Comparison of ENCODE assay signal across 18 cellular contexts in genomic region chr14:71056168-71056567, GRCh38.
DNase-seq lines count a peak whose midpoint lies in the region; ATAC-seq and TF ChIP-seq lines count a peak whose summit lies in the region.
"Had no signal": no experiment of that assay in that cellular context is flagged by ENCODE, and none has a peak within 500 bp of the region (broad histone marks: within the 10 kb centered on the region; RNA-seq: fewer than 3 reads in every experiment).

No MANE protein-coding gene starts in this region.

- in situ Hi-C loops in GM23248 (cut with MboI) = no loop called here

- peaks cover 17% of the 10 kb centered on the region for H3F3A ChIP-seq in GM23248 (ENCODE audit: insufficient read depth)

- H3K4me2 ChIP-seq in GM23248 (ENCODE audit: unreplicated experiment) = no peak overlapping the region
- H3K4me2 ChIP-seq: BLaER1 treated with 17β-estradiol and CSF1 and Interleukin-3, amounts not matched to agents 10 nM and 100 nM had no signal

- H3K79me2 ChIP-seq in GM23248 (ENCODE audit: insufficient read depth) = no peaks in the 10 kb centered on the region

- no peak overlapping the region for H3K4me3 ChIP-seq in GM23248
- H3K4me3 ChIP-seq: BLaER1 treated with 17β-estradiol and CSF1 and Interleukin-3, amounts not matched to agents 10 nM and 100 nM had no signal

- no peaks in the 10 kb centered on the region for H4K20me1 ChIP-seq in GM23248 (ENCODE audit: insufficient read depth)

- H3K36me3 Mint-ChIP-seq in HFFc6 (ENCODE audit: low read depth) (peaks cover 39% of the 10 kb centered on the region), T-helper 17 cell (ENCODE audit: low read depth) (peaks cover 9% of the 10 kb centered on the region)

- H3K9me2 ChIP-seq in GM23248 (ENCODE audit: insufficient read depth) = no peaks in the 10 kb centered on the region

- no peak overlapping the region for H3K27ac Mint-ChIP-seq in HFFc6
- H3K27ac Mint-ChIP-seq in T-helper 17 cell = peak overlapping the region; percentile 41
- H3K27ac Mint-ChIP-seq: B cell, H9 had no signal

- no peaks in the 10 kb centered on the region for H3K9me3 Mint-ChIP-seq in HFFc6
- H3K9me3 Mint-ChIP-seq: CD8-positive, alpha-beta T cell; H9; IgD-negative memory B cell had no signal

- H3K9me3 ChIP-seq in T-helper 17 cell (ENCODE audit: control insufficient read depth, low read length, poor library complexity, severe bottlenecking) (no peaks in the 10 kb centered on the region), GM23248 (ENCODE audit: low read depth) (no peaks in the 10 kb centered on the region)
- H3K9me3 ChIP-seq: BLaER1 treated with 17β-estradiol and CSF1 and Interleukin-3, amounts not matched to agents 10 nM and 100 nM had no signal

- ATAC-seq in T-helper 17 cell = no peak
- no peak for ATAC-seq in GM21619 (IDR thresholded peaks at IDR 0.05; ENCODE audit: unreplicated experiment)
- ATAC-seq in left ventricle myocardium superior = no peak
- ATAC-seq: CD8-positive, alpha-beta T cell had no signal

- DNase-seq in HFFc6 = peak; percentile 7
- no peak for DNase-seq in T-helper 17 cell
- peak; percentile 8 for DNase-seq in iris pigment epithelial cell (ENCODE audit: low read depth)
- no peak for DNase-seq in GM23248
- no peak for DNase-seq in left ventricle myocardium superior
- DNase-seq: Calu3; CD8-positive, alpha-beta T cell; DMS 273 treated with DMSO at 0.1 percent for 48 hours; DMS53; DND-41; GDM1; GOT3; H9; KBM-7 had no signal

- H3K4me1 ChIP-seq in GM23248 (ENCODE audit: insufficient read depth) = peaks cover 9% of the 10 kb centered on the region
- H3K4me1 ChIP-seq: BLaER1 treated with 17β-estradiol and CSF1 and Interleukin-3, amounts not matched to agents 10 nM and 100 nM had no signal

- H3K4me3 Mint-ChIP-seq in HFFc6 (no peak overlapping the region), T-helper 17 cell (no peak overlapping the region)
- H3K4me3 Mint-ChIP-seq: B cell; CD8-positive, alpha-beta T cell; H9; IgD-negative memory B cell had no signal

- H3K27me3 Mint-ChIP-seq in HFFc6 (ENCODE audit: insufficient read depth) = no peaks in the 10 kb centered on the region; the same call in 1 of the 2 replicates
- no peaks in the 10 kb centered on the region for H3K27me3 Mint-ChIP-seq in T-helper 17 cell
- H3K27me3 Mint-ChIP-seq: B cell, IgD-negative memory B cell had no signal

- intact Hi-C loops in left ventricle myocardium superior (cut with micrococcal nuclease) = no loop called here

- no peak overlapping the region for H2AFZ ChIP-seq in GM23248

- TF ChIP-seq CTCF in HFFc6 (IDR thresholded peaks at IDR 0.05) = no peak

- H3K27me3 ChIP-seq in GM23248 (replicated peaks; ENCODE audit: insufficient read depth) = no peaks in the 10 kb centered on the region
- H3K27me3 ChIP-seq: BLaER1 treated with 17β-estradiol and CSF1 and Interleukin-3, amounts not matched to agents 10 nM and 100 nM had no signal

- WGBS in GM23248 (ENCODE audit: low coverage in 1 of 2, low lambda C conversion rate in 2 of 2, missing lambda C conversion rate in 2 of 2), 2 experiments = 100% methylated on average over 1 of the region's 1 CpG

- no peak overlapping the region for H3K9ac ChIP-seq in GM23248
- H3K9ac ChIP-seq: BLaER1 treated with 17β-estradiol and CSF1 and Interleukin-3, amounts not matched to agents 10 nM and 100 nM had no signal

- no peak overlapping the region for H3K27ac ChIP-seq in GM23248
- H3K27ac ChIP-seq: BLaER1 treated with 17β-estradiol and CSF1 and Interleukin-3, amounts not matched to agents 10 nM and 100 nM had no signal

- H3K36me3 ChIP-seq in GM23248 (ENCODE audit: low read depth) = peaks cover 32% of the 10 kb centered on the region

- H3K4me1 Mint-ChIP-seq in HFFc6 (ENCODE audit: low read depth) (peaks cover 16% of the 10 kb centered on the region), T-helper 17 cell (peaks cover 6% of the 10 kb centered on the region)
- H3K4me1 Mint-ChIP-seq: B cell, H9, IgD-negative memory B cell had no signal

Comparison
In these comparisons a context has a peak if more than half of its experiments do, and no peak if none do; other contexts are left out.
1. DNase-seq: peak in HFFc6 (single experiment) and iris pigment epithelial cell (single experiment); none in T-helper 17 cell (0 of 3), GM23248 (single experiment) and left ventricle myocardium superior (single experiment).